11 cellular contexts compared by ENCODE assay signal in genomic region chr4:110484029-110484428, GRCh38. TPM values are rescaled to one million over a fixed set of nuclear protein-coding genes. Genes with fewer than 3 reads are reported as not detected.
DNase-seq lines count a peak whose midpoint lies in the region; ATAC-seq lines count a peak whose summit lies in the region.
"Had no signal": no experiment of that assay in that cellular context is flagged by ENCODE, and none has a peak within 500 bp of the region (broad histone marks: within the 10 kb centered on the region; RNA-seq: fewer than 3 reads in every experiment).

No MANE protein-coding gene starts in this region.

- no peak overlapping the region for H3K27ac Mint-ChIP-seq in memory B cell
- H3K27ac Mint-ChIP-seq in activated CD4-positive, alpha-beta T cell treated with anti-CD3 and anti-CD28 coated beads, Interleukin-2, amount 10 ng/mL, durations not matched to agents 24 days and 14 days, result no peak overlapping the region
- H3K27ac Mint-ChIP-seq: activated naive CD4-positive, alpha-beta T cell treated with anti-CD3 and anti-CD28 coated beads, Interleukin-2, amount 50 U/mL, for 24 hours had no signal

- H3K27me3 Mint-ChIP-seq in memory B cell, result peaks cover 21% of the 10 kb centered on the region
- H3K27me3 Mint-ChIP-seq in activated CD4-positive, alpha-beta T cell treated with anti-CD3 and anti-CD28 coated beads, Interleukin-2, amount 10 ng/mL, durations not matched to agents 24 days and 14 days, result peaks cover 24% of the 10 kb centered on the region

- no peaks in the 10 kb centered on the region for H3K9me3 Mint-ChIP-seq in memory B cell
- no peaks in the 10 kb centered on the region for H3K9me3 Mint-ChIP-seq in activated CD4-positive, alpha-beta T cell treated with anti-CD3 and anti-CD28 coated beads, Interleukin-2, amount 10 ng/mL, durations not matched to agents 24 days and 14 days
- H3K9me3 Mint-ChIP-seq: activated naive CD4-positive, alpha-beta T cell treated with anti-CD3 and anti-CD28 coated beads, Interleukin-2, amount 50 U/mL, for 24 hours had no signal

- H3K36me3 Mint-ChIP-seq in memory B cell, result no peaks in the 10 kb centered on the region
- H3K36me3 Mint-ChIP-seq in activated CD4-positive, alpha-beta T cell treated with anti-CD3 and anti-CD28 coated beads, Interleukin-2, amount 10 ng/mL, durations not matched to agents 24 days and 14 days (ENCODE audit: low read depth), result no peaks in the 10 kb centered on the region
- H3K36me3 Mint-ChIP-seq: activated naive CD4-positive, alpha-beta T cell treated with anti-CD3 and anti-CD28 coated beads, Interleukin-2, amount 50 U/mL, for 24 hours had no signal

- intact Hi-C loops in activated CD4-positive, alpha-beta T cell treated with anti-CD3 and anti-CD28 coated beads, Interleukin-2, amount 10 ng/mL, durations not matched to agents 24 days and 14 days (cut with micrococcal nuclease), result no loop called here

- peaks cover 3% of the 10 kb centered on the region for H3K4me1 Mint-ChIP-seq in memory B cell
- H3K4me1 Mint-ChIP-seq in activated CD4-positive, alpha-beta T cell treated with anti-CD3 and anti-CD28 coated beads, Interleukin-2, amount 10 ng/mL, durations not matched to agents 24 days and 14 days, result no peaks in the 10 kb centered on the region
- H3K4me1 Mint-ChIP-seq: activated naive CD4-positive, alpha-beta T cell treated with anti-CD3 and anti-CD28 coated beads, Interleukin-2, amount 50 U/mL, for 24 hours had no signal

- no peak overlapping the region for H3K4me3 Mint-ChIP-seq in memory B cell
- H3K4me3 Mint-ChIP-seq in activated CD4-positive, alpha-beta T cell treated with anti-CD3 and anti-CD28 coated beads, Interleukin-2, amount 10 ng/mL, durations not matched to agents 24 days and 14 days, result no peak overlapping the region
- H3K4me3 Mint-ChIP-seq: activated naive CD4-positive, alpha-beta T cell treated with anti-CD3 and anti-CD28 coated beads, Interleukin-2, amount 50 U/mL, for 24 hours had no signal

- DNase-seq in memory B cell (ENCODE audit: low spot score in 2 of 2), result no peak
- no peak for DNase-seq in epidermal melanocyte (ENCODE audit: insufficient read length, low spot score)
- DNase-seq in DMS 273 (lab: John Stamatoyannopoulos, UW; ENCODE audit: unreplicated experiment), result no peak
- DNase-seq in activated CD4-positive, alpha-beta T cell treated with anti-CD3 and anti-CD28 coated beads, Interleukin-2, amount 10 ng/mL, durations not matched to agents 24 days and 14 days, result no peak
- DNase-seq in cortex of kidney (lab: John Stamatoyannopoulos, UW), result no peak
- DNase-seq: foreskin melanocyte, T-helper 2 cell had no signal

- peak; percentile 99 for ATAC-seq in GM18858 (IDR thresholded peaks at IDR 0.05; ENCODE audit: unreplicated experiment)
- ATAC-seq in GM21576 (IDR thresholded peaks at IDR 0.05; ENCODE audit: unreplicated experiment), result peak; percentile 99
- peak; percentile 99 for ATAC-seq in HG03439 (IDR thresholded peaks at IDR 0.05; ENCODE audit: unreplicated experiment)
- peak; percentile 87 for ATAC-seq in memory B cell (ENCODE audit: low read depth)

RNA-seq across cellular contexts. Expression of gene ENPEP, which starts 8.1 kb away (rescaled TPM):
- total RNA-seq in activated CD4-positive, alpha-beta T cell treated with anti-CD3 and anti-CD28 coated beads, Interleukin-2, amount 10 ng/mL, durations not matched to agents 24 days and 14 days, result 0.36 TPM in 1 of 2 replicates, not detected in the other
